15 cellular contexts compared by ENCODE assay signal in the genomic region with DNA sequence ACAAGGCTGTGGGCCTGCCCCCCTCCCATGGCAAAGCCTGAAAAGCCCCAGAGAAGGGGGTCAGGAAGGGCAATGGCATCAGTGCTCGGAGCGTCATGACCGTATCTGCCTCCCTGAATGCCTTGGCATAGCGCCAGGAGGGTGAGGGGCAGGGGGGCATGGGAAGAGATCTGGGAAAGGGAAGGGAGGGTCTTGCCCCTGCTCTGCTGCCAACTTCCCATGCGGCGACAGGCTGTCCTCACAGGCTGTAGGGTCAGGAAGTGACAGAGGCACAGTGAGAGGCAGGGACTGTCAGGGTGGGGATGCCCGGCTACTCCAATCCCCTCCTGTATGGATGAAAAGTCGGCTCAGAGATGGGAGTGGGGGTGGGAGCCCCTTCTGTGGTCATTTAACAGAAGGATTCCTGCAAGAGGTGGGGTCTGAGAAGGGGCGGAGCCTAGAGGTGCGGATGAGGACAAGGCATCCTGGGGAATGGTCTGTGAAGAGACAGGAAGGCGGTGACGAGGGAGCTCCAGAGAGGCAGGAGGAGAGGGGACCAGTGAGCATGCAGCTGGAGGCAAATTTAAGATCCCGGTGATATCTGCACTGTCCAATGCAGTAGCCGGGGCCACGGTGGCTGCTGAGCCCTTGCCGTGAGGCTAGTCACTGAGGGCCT. TPM values are rescaled to one million over a fixed set of nuclear protein-coding genes. Genes with fewer than 3 reads are reported as not detected.
DNase-seq lines count a peak whose midpoint lies in the region; ATAC-seq and TF ChIP-seq lines count a peak whose summit lies in the region.
"Had no signal": no experiment of that assay in that cellular context is flagged by ENCODE, and none has a peak within 500 bp of the region (broad histone marks: within the 10 kb centered on the region; RNA-seq: fewer than 3 reads in every experiment).

No MANE protein-coding gene starts in this region.

- peaks cover 0 to 31% (median 10%) of the 10 kb centered on the region in 9 donors for H3K4me1 ChIP-seq in heart right ventricle
- H3K4me1 ChIP-seq: Caco-2 had no signal

- H3K9me3 ChIP-seq in heart right ventricle, result peaks cover 0 to 5% (median 0%) of the 10 kb centered on the region in 11 donors
- H3K9me3 ChIP-seq: Caco-2 had no signal

- peaks cover 0 to 7% (median 0%) of the 10 kb centered on the region in 7 donors for H3K27me3 ChIP-seq in heart right ventricle

- peaks cover 1% of the 10 kb centered on the region for H3K9me3 Mint-ChIP-seq in WTC11
- H3K9me3 Mint-ChIP-seq: HFFc6 had no signal

- H3K4me1 Mint-ChIP-seq in WTC11, result peaks cover 10% of the 10 kb centered on the region

- POLR2A ChIA-PET in WTC11 (lab: Charles Lee), result interaction anchor here (1.0 kb wide), 1 partner anchor 14 kb away, joined by 3 read pairs; no protein-coding TSS in a partner anchor

- no peaks in the 10 kb centered on the region; the same call in 1 of the 2 replicates for H3K27me3 Mint-ChIP-seq in WTC11 (ENCODE audit: low read depth)

- ATAC-seq in heart right ventricle, result no peak
- ATAC-seq in WTC11, result peak; percentile 98
- ATAC-seq in left lobe of liver, result no peak
- no peak for ATAC-seq in GM18858 (IDR thresholded peaks at IDR 0.05; ENCODE audit: unreplicated experiment)
- ATAC-seq: GM12878 had no signal

- TF ChIP-seq CTCF in heart right ventricle (IDR thresholded peaks at IDR 0.05), result no peak
- no peak for TF ChIP-seq CTCF in WTC11 (IDR thresholded peaks at IDR 0.05)

- WGBS in heart right ventricle, 2 donors, result 36 to 39% methylated on average over 16 of the region's 16 CpGs

- peak; percentile 65 for DNase-seq in cardiac septum (ENCODE audit: low spot score)
- no peak for DNase-seq in heart right ventricle
- DNase-seq in WTC11 (ENCODE audit: low spot score), result peak; percentile 52
- peak; percentile 42 for DNase-seq in left lobe of liver (ENCODE audit: low spot score)
- DNase-seq in occipital lobe (lab: John Stamatoyannopoulos, UW), result no peak
- no peak for DNase-seq in activated T-cell treated with anti-CD3 and anti-CD28 coated beads, Interleukin-2, amount 50 U/mL, for 48 hours
- DNase-seq: DMS53, HFFc6, NCI-H146, NCI-H2081 treated with DMSO at 0.1 percent for 48 hours, NCI-H446 had no signal

- no peak overlapping the region; the same call in 1 of the 2 replicates for H3K4me3 Mint-ChIP-seq in WTC11
- H3K4me3 Mint-ChIP-seq: HFFc6 had no signal

- CTCF ChIA-PET in WTC11 (lab: Charles Lee), result interaction anchor here (1.0 to 1.7 kb wide), 3 partner anchors 14 to 288 kb away, joined by 3 to 5 read pairs (median 3); no protein-coding TSS in a partner anchor

- H3K4me3 ChIP-seq in heart right ventricle, result no peak overlapping the region
- H3K4me3 ChIP-seq: GM12878 had no signal

- H3K27ac ChIP-seq in heart right ventricle, result no peak overlapping the region
- H3K27ac ChIP-seq: HL-60 had no signal

- intact Hi-C loops in cardiac septum (cut with DNase I) (loop anchor here (5.0 kb wide), 1 partner anchor 269 kb away; no protein-coding TSS in a partner anchor), heart right ventricle (cut with DNase I) (no loop called here)

- no peaks in the 10 kb centered on the region for H3K36me3 ChIP-seq in heart right ventricle

- no peaks in the 10 kb centered on the region for H3K36me3 Mint-ChIP-seq in WTC11

- H3K27ac Mint-ChIP-seq in WTC11, result no peak overlapping the region
- H3K27ac Mint-ChIP-seq: HFFc6 had no signal

TF ChIP-seq in WTC11, 78 proteins besides CTCF, POLR2A, EP300 and RAD21:
- no peak for TF ChIP-seq IRF1 (CRISPR knock-in tag; IDR thresholded peaks at IDR 0.05)
- TF ChIP-seq, protein P1, sequence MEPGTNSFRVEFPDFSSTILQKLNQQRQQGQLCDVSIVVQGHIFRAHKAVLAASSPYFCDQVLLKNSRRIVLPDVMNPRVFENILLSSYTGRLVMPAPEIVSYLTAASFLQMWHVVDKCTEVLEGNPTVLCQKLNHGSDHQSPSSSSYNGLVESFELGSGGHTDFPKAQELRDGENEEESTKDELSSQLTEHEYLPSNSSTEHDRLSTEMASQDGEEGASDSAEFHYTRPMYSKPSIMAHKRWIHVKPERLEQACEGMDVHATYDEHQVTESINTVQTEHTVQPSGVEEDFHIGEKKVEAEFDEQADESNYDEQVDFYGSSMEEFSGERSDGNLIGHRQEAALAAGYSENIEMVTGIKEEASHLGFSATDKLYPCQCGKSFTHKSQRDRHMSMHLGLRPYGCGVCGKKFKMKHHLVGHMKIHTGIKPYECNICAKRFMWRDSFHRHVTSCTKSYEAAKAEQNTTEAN (CRISPR knock-in tag; IDR thresholded peaks at IDR 0.05), result peak; percentile 44; the same call in 1 of the 2 replicates

RNA-seq across cellular contexts. Expression of gene UNC5B, which starts 20.8 kb away (rescaled TPM):
- total RNA-seq in cardiac septum, result 22.4 TPM
- total RNA-seq in heart right ventricle, result 10 to 100 TPM in 9 of 10 donors, 1 to 10 TPM in 1; 9.0 to 20.6 (median 12.5) TPM
- polyA plus RNA-seq in heart right ventricle, result 1 to 10 TPM; 3.3 to 5.9 TPM
- 31.2 to 49.6 TPM (median 31.6 TPM) in 3 replicates for total RNA-seq in WTC11 (2021)
- 1.8 TPM for total RNA-seq in left lobe of liver
- 3.9 TPM for total RNA-seq in occipital lobe

Comparison
In these comparisons a context has a peak if more than half of its experiments do, and no peak if none do; other contexts are left out.
1. DNase-seq: peak in cardiac septum (single experiment), WTC11 (single experiment) and left lobe of liver (single experiment); none in heart right ventricle (0 of 2), occipital lobe (single experiment) and activated T-cell treated with anti-CD3 and anti-CD28 coated beads, Interleukin-2, amount 50 U/mL, for 48 hours (0 of 2).